Comparison of ENCODE assay signal across 33 cellular contexts in genomic region chr3:13266651-13267347, GRCh38.
"Had no signal": no experiment of that assay in that cellular context is flagged by ENCODE, and none has a peak within 500 bp of the region (broad histone marks: within the 10 kb centered on the region; RNA-seq: fewer than 3 reads in every experiment).

No MANE protein-coding gene starts in this region.

- H3K27ac Mint-ChIP-seq: activated CD4-positive, alpha-beta memory T cell treated with anti-CD3 and anti-CD28 coated beads, Interleukin-2, amount 10 ng/mL, durations not matched to agents 7 days and 5 days; activated CD4-positive, alpha-beta T cell treated with anti-CD3 and anti-CD28 coated beads for 36 hours; activated CD8-positive, alpha-beta memory T cell treated with anti-CD3 and anti-CD28 coated beads, Interleukin-2, amount 10 ng/mL, durations not matched to agents 7 days and 5 days; activated naive CD4-positive, alpha-beta T cell treated with anti-CD3 and anti-CD28 coated beads, Interleukin-2, amount 10 ng/mL, durations not matched to agents 7 days and 5 days; activated naive CD8-positive, alpha-beta T cell; activated naive CD8-positive, alpha-beta T cell treated with anti-CD3 and anti-CD28 coated beads, Interleukin-2, amount 50 U/mL, for 24 hours; T-helper 1 cell treated with Interleukin-12 subunit alpha and Interleukin-12 subunit beta and Interleukin-4 antibody, amounts not matched to agents 30 μg/mL and 1 μg/mL, for 36 hours; T-helper 2 cell treated with Interferon-gamma antibody and Interleukin-4, amounts not matched to agents 5 μg/mL and 100 μg/mL, for 36 hours; WTC11 had no signal

- H3K27ac ChIP-seq: ascending aorta, cardiac muscle cell, SJCRH30, SK-N-MC had no signal

- DNase-seq: activated CD4-positive, alpha-beta memory T cell treated with anti-CD3 and anti-CD28 coated beads, Interleukin-2, amount 10 ng/mL, durations not matched to agents 7 days and 5 days; activated CD4-positive, alpha-beta T cell treated with anti-CD3 and anti-CD28 coated beads for 36 hours; activated CD8-positive, alpha-beta memory T cell treated with anti-CD3 and anti-CD28 coated beads for 24 hours; activated CD8-positive, alpha-beta memory T cell treated with anti-CD3 and anti-CD28 coated beads, Interleukin-2, amount 10 ng/mL, durations not matched to agents 7 days and 5 days; activated CD8-positive, alpha-beta memory T cell treated with anti-CD3 and anti-CD28 coated beads, Interleukin-2, amount 50 U/mL, for 48 hours; activated effector memory CD4-positive, alpha-beta T cell treated with Interleukin-2 at 50 U/mL for 16 hours; activated naive CD4-positive, alpha-beta T cell treated with anti-CD3 and anti-CD28 coated beads, Interleukin-2, amount 10 ng/mL, durations not matched to agents 7 days and 5 days; activated naive CD8-positive, alpha-beta T cell treated with anti-CD3 and anti-CD28 coated beads, Interleukin-2, amount 50 U/mL, for 24 hours; activated T-cell treated with anti-CD3 and anti-CD28 coated beads, Interleukin-2, amount 50 U/mL, for 48 hours; NCI-H1092 treated with DMSO at 0.1 percent for 48 hours; NCI-H1417; NCI-H146; NCI-H187; NCI-H2029 treated with DMSO at 0.1 percent for 48 hours; NCI-H2107; NCI-H2171; NCI-H510A; NCI-H526; NCI-H748 treated with DMSO at 0.1 percent for 48 hours; NK-92 treated with Interleukin-12 subunit alpha and Interleukin-12 subunit beta, amount 100 ng/mL, for 24 hours; OCI-M1; SHP77; SJCRH30 had no signal

- H3K4me1 ChIP-seq: SJCRH30 had no signal

- FAIRE-seq: K562, TTC549 had no signal

- H3K27me3 Mint-ChIP-seq: activated CD4-positive, alpha-beta T cell treated with anti-CD3 and anti-CD28 coated beads for 36 hours had no signal

- H3K27me3 ChIP-seq: ascending aorta, cardiac muscle cell, SJCRH30 had no signal

- H3K36me3 Mint-ChIP-seq: activated CD8-positive, alpha-beta memory T cell treated with anti-CD3 and anti-CD28 coated beads, Interleukin-2, amount 10 ng/mL, durations not matched to agents 7 days and 5 days; activated naive CD4-positive, alpha-beta T cell treated with anti-CD3 and anti-CD28 coated beads, Interleukin-2, amount 10 ng/mL, durations not matched to agents 7 days and 5 days; activated naive CD8-positive, alpha-beta T cell had no signal

- ATAC-seq: activated CD4-positive, alpha-beta T cell treated with anti-CD3 and anti-CD28 coated beads for 36 hours; activated CD4-positive, CD25-positive, alpha-beta regulatory T cell treated with anti-CD3 and anti-CD28 coated beads, Interleukin-2, amount 50 U/mL, for 24 hours; activated CD8-positive, alpha-beta memory T cell treated with anti-CD3 and anti-CD28 coated beads, Interleukin-2, amount 10 ng/mL, durations not matched to agents 7 days and 5 days; activated naive CD8-positive, alpha-beta T cell treated with anti-CD3 and anti-CD28 coated beads, Interleukin-2, amount 50 U/mL, for 24 hours; K562; WTC11 had no signal

- H3K4me3 ChIP-seq: ascending aorta, cardiac muscle cell, K562, SJCRH30, SK-N-MC had no signal

- H3K4me3 Mint-ChIP-seq: activated CD4-positive, alpha-beta memory T cell treated with anti-CD3 and anti-CD28 coated beads, Interleukin-2, amount 10 ng/mL, durations not matched to agents 7 days and 5 days; activated CD4-positive, alpha-beta T cell treated with anti-CD3 and anti-CD28 coated beads for 36 hours; activated CD8-positive, alpha-beta memory T cell treated with anti-CD3 and anti-CD28 coated beads, Interleukin-2, amount 10 ng/mL, durations not matched to agents 7 days and 5 days; activated naive CD4-positive, alpha-beta T cell treated with anti-CD3 and anti-CD28 coated beads, Interleukin-2, amount 10 ng/mL, durations not matched to agents 7 days and 5 days; activated naive CD8-positive, alpha-beta T cell; activated naive CD8-positive, alpha-beta T cell treated with anti-CD3 and anti-CD28 coated beads, Interleukin-2, amount 50 U/mL, for 24 hours; T-helper 1 cell treated with Interleukin-12 subunit alpha and Interleukin-12 subunit beta and Interleukin-4 antibody, amounts not matched to agents 30 μg/mL and 1 μg/mL, for 36 hours; T-helper 2 cell treated with Interferon-gamma antibody and Interleukin-4, amounts not matched to agents 5 μg/mL and 100 μg/mL, for 36 hours; WTC11 had no signal

- H3K36me3 ChIP-seq: ascending aorta, cardiac muscle cell, SJCRH30 had no signal

- H3K9me3 Mint-ChIP-seq: activated CD4-positive, alpha-beta memory T cell treated with anti-CD3 and anti-CD28 coated beads, Interleukin-2, amount 10 ng/mL, durations not matched to agents 7 days and 5 days; activated naive CD4-positive, alpha-beta T cell treated with anti-CD3 and anti-CD28 coated beads, Interleukin-2, amount 10 ng/mL, durations not matched to agents 7 days and 5 days; activated naive CD8-positive, alpha-beta T cell treated with anti-CD3 and anti-CD28 coated beads, Interleukin-2, amount 50 U/mL, for 24 hours; T-helper 1 cell treated with Interleukin-12 subunit alpha and Interleukin-12 subunit beta and Interleukin-4 antibody, amounts not matched to agents 30 μg/mL and 1 μg/mL, for 36 hours; T-helper 2 cell treated with Interferon-gamma antibody and Interleukin-4, amounts not matched to agents 5 μg/mL and 100 μg/mL, for 36 hours had no signal

- H3K9me3 ChIP-seq: SJCRH30 had no signal
